8 cellular contexts compared by ENCODE assay signal in genomic region chr22:18609461-18609860, GRCh38. TPM values are rescaled to one million over a fixed set of nuclear protein-coding genes. Genes with fewer than 3 reads are reported as not detected.
DNase-seq lines count a peak whose midpoint lies in the region; ATAC-seq and TF ChIP-seq lines count a peak whose summit lies in the region.
"Not testable (repeated sequence)": the region's sequence is repeated elsewhere in the genome, so short reads cannot be mapped to it uniquely, and the experiment has no call there.

No MANE protein-coding gene starts in this region.

- not testable (repeated sequence) for H3K9me3 Mint-ChIP-seq in CD4-positive, alpha-beta T cell; activated CD8-positive, alpha-beta T cell treated with anti-CD3 and anti-CD28 coated beads for 36 hours

- H3K9me2 ChIP-seq in PC-3 (replicated peaks; ENCODE audit: low read length): not testable (repeated sequence)

- not testable (repeated sequence) for H3K9ac ChIP-seq in PC-3 (ENCODE audit: low read length)

- H3K4me3 ChIP-seq in PC-3 (ENCODE audit: low read length): not testable (repeated sequence)
- peak overlapping the region in 1 of 4 donors; percentile 24 for H3K4me3 ChIP-seq in stomach

- not testable (repeated sequence) for H3K4me2 ChIP-seq in PC-3 (ENCODE audit: low read length)

- H3K27ac Mint-ChIP-seq in CD4-positive, alpha-beta T cell; activated CD8-positive, alpha-beta T cell treated with anti-CD3 and anti-CD28 coated beads for 36 hours: not testable (repeated sequence)

- not testable (repeated sequence) for TF ChIP-seq POLR2A in stomach (IDR thresholded peaks at IDR 0.05)

- BruUV-seq in PC-3 (replicated peaks; lab: Mats Ljungman, UMichigan): not testable (repeated sequence)

- not testable (repeated sequence) for H3K27ac ChIP-seq in CD4-positive, alpha-beta T cell (ENCODE audit: low read depth, low read length); PC-3 (ENCODE audit: low read length); stomach

- H3K27me3 Mint-ChIP-seq in CD4-positive, alpha-beta T cell; activated CD8-positive, alpha-beta T cell treated with anti-CD3 and anti-CD28 coated beads for 36 hours: not testable (repeated sequence)

- not testable (repeated sequence) for H3K36me3 ChIP-seq in PC-3 (ENCODE audit: low read depth, low read length); stomach

- H3K4me1 ChIP-seq in PC-3 (ENCODE audit: insufficient read depth, low read length); stomach: not testable (repeated sequence)

- WGBS in stomach, 5 donors: 5 to 77% (median 13%) methylated on average over 7 to 24 of the region's 49 CpGs

- POLR2A ChIA-PET in CD4-positive, alpha-beta T cell (lab: Charles Lee); PC-3 (lab: Charles Lee; ENCODE audit: unreplicated experiment); activated CD8-positive, alpha-beta T cell treated with anti-CD3 and anti-CD28 coated beads for 36 hours (lab: Charles Lee): not testable (repeated sequence)

- intact Hi-C loops in CD4-positive, alpha-beta T cell (cut with DNase I, micrococcal nuclease); PC-3 (cut with micrococcal nuclease); activated CD8-positive, alpha-beta T cell treated with anti-CD3 and anti-CD28 coated beads for 36 hours (cut with micrococcal nuclease); left colon (cut with DNase I, micrococcal nuclease); stomach (cut with DNase I; ENCODE audit: low total_unique reads): not testable (repeated sequence)

- not testable (repeated sequence) for H3K27me3 ChIP-seq in CD4-positive, alpha-beta T cell (ENCODE audit: control insufficient read depth, insufficient read depth, low read length); PC-3 (ENCODE audit: low read length); stomach

- H3K9me3 ChIP-seq in CD4-positive, alpha-beta T cell (ENCODE audit: control insufficient read depth, low read length); PC-3 (ENCODE audit: low read length); stomach: not testable (repeated sequence)

- peak; percentile 13 for ATAC-seq in CD4-positive, alpha-beta T cell (ENCODE audit: poor library complexity)
- ATAC-seq in PC-3 (0 out of 2 replicates have a peak, but pooled peaks have one; percentile 19), esophagus mucosa (peak; percentile 44), left colon (peak; percentile 29)
- not testable (repeated sequence) for ATAC-seq in activated CD8-positive, alpha-beta T cell treated with anti-CD3 and anti-CD28 coated beads for 36 hours

- DNase-seq in CD4-positive, alpha-beta T cell: peak in 1 of 10 experiments; percentile 10
- not testable (repeated sequence) for DNase-seq in PC-3, left colon
- peak; percentile 2 for DNase-seq in activated CD8-positive, alpha-beta T cell treated with anti-CD3 and anti-CD28 coated beads for 36 hours
- peak; percentile 61 for DNase-seq in activated effector memory CD4-positive, alpha-beta T cell treated with anti-CD3 and anti-CD28 coated beads, Interleukin-2, amount 50 U/mL, for 16 hours
- DNase-seq in mucosa of gallbladder (ENCODE audit: low spot score) (peak; percentile 10), stomach (peak; percentile 25)

- not testable (repeated sequence) for H3K4me3 Mint-ChIP-seq in CD4-positive, alpha-beta T cell; activated CD8-positive, alpha-beta T cell treated with anti-CD3 and anti-CD28 coated beads for 36 hours

- not testable (repeated sequence) for H4K20me1 ChIP-seq in PC-3 (ENCODE audit: low read length)

- TF ChIP-seq EP300 in stomach (IDR thresholded peaks at IDR 0.05): not testable (repeated sequence)

- not testable (repeated sequence) for TF ChIP-seq CTCF in CD4-positive, alpha-beta T cell (IDR thresholded peaks at IDR 0.05); PC-3 (conservative IDR thresholded peaks at IDR 0.05; ENCODE audit: low read depth, low read length); activated CD8-positive, alpha-beta T cell treated with anti-CD3 and anti-CD28 coated beads for 36 hours (IDR thresholded peaks at IDR 0.05); stomach (IDR thresholded peaks at IDR 0.05)

- H3K79me2 ChIP-seq in PC-3 (ENCODE audit: low read length): not testable (repeated sequence)

- H3K36me3 Mint-ChIP-seq in CD4-positive, alpha-beta T cell (ENCODE audit: low read depth); activated CD8-positive, alpha-beta T cell treated with anti-CD3 and anti-CD28 coated beads for 36 hours (ENCODE audit: low read depth): not testable (repeated sequence)

- H3K4me1 Mint-ChIP-seq in CD4-positive, alpha-beta T cell (ENCODE audit: low read depth); activated CD8-positive, alpha-beta T cell treated with anti-CD3 and anti-CD28 coated beads for 36 hours (ENCODE audit: low read depth): not testable (repeated sequence)

- CTCF ChIA-PET in CD4-positive, alpha-beta T cell (lab: Charles Lee); PC-3 (lab: Charles Lee); activated CD8-positive, alpha-beta T cell treated with anti-CD3 and anti-CD28 coated beads for 36 hours (lab: Charles Lee): not testable (repeated sequence)

- H2AFZ ChIP-seq in PC-3 (ENCODE audit: low read length): not testable (repeated sequence)

- not testable (repeated sequence) for H3F3A ChIP-seq in PC-3 (ENCODE audit: low read length, unreplicated experiment)

RNA-seq across cellular contexts. Expression of gene RIMBP3, which starts 2.3 kb away (rescaled TPM):
- total RNA-seq in CD4-positive, alpha-beta T cell: under 1 TPM; 0.36 to 0.39 TPM
- 0.06 and 0.15 TPM in 2 replicates for total RNA-seq in PC-3 (2014; rRNA removed)
- total RNA-seq in activated CD8-positive, alpha-beta T cell treated with anti-CD3 and anti-CD28 coated beads for 36 hours: under 1 TPM; 0.34 to 0.49 TPM
- 0.04 TPM for total RNA-seq in esophagus mucosa
- total RNA-seq in left colon: under 1 TPM; 0.12 to 0.25 TPM
- total RNA-seq in mucosa of gallbladder: 1.1 TPM
- total RNA-seq in stomach: under 1 TPM in 1 of 5 donors, not detected in 4; 0.14 TPM
- polyA plus RNA-seq in stomach: under 1 TPM in 2 of 3 donors, not detected in 1; 0.03 to 0.06 TPM
